In the genomic region with DNA sequence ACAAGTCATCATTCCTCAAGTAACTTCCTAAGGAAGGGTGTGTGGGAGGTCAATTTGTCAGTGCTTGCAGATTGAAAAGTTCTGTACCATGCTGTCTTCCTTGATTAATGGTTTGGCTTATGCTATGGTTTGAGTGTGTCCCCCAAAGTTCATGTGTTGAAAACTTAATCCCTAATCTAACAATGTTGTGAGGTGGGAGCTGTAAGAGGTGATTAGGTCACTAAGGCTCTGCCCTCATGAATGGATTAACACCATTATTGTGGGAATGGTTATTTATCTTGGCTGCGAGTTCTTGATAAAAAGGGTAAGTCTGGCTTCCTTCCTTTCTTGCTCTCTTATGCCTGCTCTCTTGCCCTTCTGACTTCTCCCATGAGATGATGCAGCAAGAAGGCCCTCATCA, we compare ENCODE assay signal across 38 cellular contexts. TPM values are rescaled to one million over a fixed set of nuclear protein-coding genes. Genes with fewer than 3 reads are reported as not detected.
"Had no signal": no experiment of that assay in that cellular context is flagged by ENCODE, and none has a peak within 500 bp of the region (broad histone marks: within the 10 kb centered on the region; RNA-seq: fewer than 3 reads in every experiment).

No MANE protein-coding gene starts in this region.

- H3K4me3 Mint-ChIP-seq: activated B cell treated with CpG ODN at 0.5 μM for 24 hours; activated CD4-positive, alpha-beta memory T cell treated with anti-CD3 and anti-CD28 coated beads for 36 hours; activated CD4-positive, alpha-beta T cell treated with anti-CD3 and anti-CD28 coated beads, Interleukin-2, amount 10 ng/mL, durations not matched to agents 24 days and 14 days; activated CD8-positive, alpha-beta T cell treated with anti-CD3 and anti-CD28 coated beads for 36 hours; activated naive CD4-positive, alpha-beta T cell treated with anti-CD3 and anti-CD28 coated beads for 36 hours; activated naive CD8-positive, alpha-beta T cell treated with anti-CD3 and anti-CD28 coated beads for 36 hours; activated T-cell treated with anti-CD3 and anti-CD28 coated beads, Interleukin-2, amount 50 U/mL, for 4 hours; activated T-cell treated with anti-CD3 and anti-CD28 coated beads, Interleukin-2, amount 50 U/mL, for 72 hours; activated T-helper 1 cell treated with anti-CD3 and anti-CD28 coated beads, Interleukin-12 subunit alpha, Interleukin-12 subunit beta, Interleukin-2, Interleukin-4 antibody, amounts not matched to agents 30 ng/mL and 10 ng/mL and 1 ng/mL, durations not matched to agents 14 hours and 24 hours and 36 hours; activated T-helper 17 cell treated with anti-CD3 and anti-CD28 coated beads, Interleukin-2, amount 50 U/mL, for 72 hours; brain; central memory CD8-positive, alpha-beta T cell; T-helper 1 cell treated with Interleukin-12 subunit alpha and Interleukin-12 subunit beta and Interleukin-4 antibody, amounts not matched to agents 30 μg/mL and 1 μg/mL, for 36 hours; T-helper 2 cell treated with Interferon-gamma antibody and Interleukin-4, amounts not matched to agents 5 μg/mL and 100 μg/mL, for 36 hours had no signal

- DNase-seq: activated B cell treated with CpG ODN at 0.5 μM for 24 hours; activated CD4-positive, alpha-beta memory T cell treated with anti-CD3 and anti-CD28 coated beads for 36 hours; activated CD4-positive, alpha-beta T cell treated with anti-CD3 and anti-CD28 coated beads for 4 hours; activated CD4-positive, alpha-beta T cell treated with anti-CD3 and anti-CD28 coated beads, Interleukin-2, amount 10 ng/mL, durations not matched to agents 24 days and 14 days; activated CD4-positive, alpha-beta T cell treated with anti-CD3 and anti-CD28 coated beads, Interleukin-2, amount 50 U/mL, for 1 hour; activated CD4-positive, alpha-beta T cell treated with anti-CD3 and anti-CD28 coated beads, Interleukin-2, amount 50 U/mL, for 4 hours; activated CD4-positive, CD25-positive, alpha-beta regulatory T cell treated with anti-CD3 and anti-CD28 coated beads, Interleukin-2, amount 50 U/mL, for 72 hours; activated CD8-positive, alpha-beta memory T cell treated with anti-CD3 and anti-CD28 coated beads, Interleukin-2, amount 50 U/mL, for 4 hours; activated CD8-positive, alpha-beta T cell treated with anti-CD3 and anti-CD28 coated beads for 36 hours; activated effector memory CD4-positive, alpha-beta T cell treated with anti-CD3 and anti-CD28 coated beads, Interleukin-2, amount 50 U/mL, for 16 hours; activated gamma-delta T cell treated with Interleukin-2 at 50 U/mL for 16 hours; activated naive CD4-positive, alpha-beta T cell; activated naive CD4-positive, alpha-beta T cell treated with anti-CD3 and anti-CD28 coated beads for 36 hours; activated naive CD4-positive, alpha-beta T cell treated with anti-CD3 and anti-CD28 coated beads, Interleukin-2, amount 50 U/mL, for 16 hours; activated naive CD8-positive, alpha-beta T cell treated with anti-CD3 and anti-CD28 coated beads for 36 hours; activated T-cell treated with anti-CD3 and anti-CD28 coated beads for 4 hours; activated T-cell treated with anti-CD3 and anti-CD28 coated beads, Interleukin-2, amount 50 U/mL, for 1 hour; activated T-cell treated with anti-CD3 and anti-CD28 coated beads, Interleukin-2, amount 50 U/mL, for 4 hours; activated T-cell treated with anti-CD3 and anti-CD28 coated beads, Interleukin-2, amount 50 U/mL, for 72 hours; adrenal gland; amygdala; anterior cingulate cortex; caudate nucleus; cerebellar nuclear complex; T-helper 1 cell; T-helper 2 cell; T-helper 9 cell had no signal

- H3K4me1 Mint-ChIP-seq: activated B cell treated with CpG ODN at 0.5 μM for 24 hours; activated CD4-positive, alpha-beta T cell treated with anti-CD3 and anti-CD28 coated beads, Interleukin-2, amount 10 ng/mL, durations not matched to agents 24 days and 14 days; activated naive CD8-positive, alpha-beta T cell treated with anti-CD3 and anti-CD28 coated beads for 36 hours; activated T-helper 17 cell treated with anti-CD3 and anti-CD28 coated beads, Interleukin-2, amount 50 U/mL, for 72 hours; central memory CD8-positive, alpha-beta T cell had no signal

- ATAC-seq: activated CD8-positive, alpha-beta T cell treated with anti-CD3 and anti-CD28 coated beads for 36 hours; activated naive CD4-positive, alpha-beta T cell treated with anti-CD3 and anti-CD28 coated beads, Interleukin-2, amount 50 U/mL, for 72 hours; activated T-cell treated with anti-CD3 and anti-CD28 coated beads, Interleukin-2, amount 50 U/mL, for 4 hours; activated T-cell treated with anti-CD3 and anti-CD28 coated beads, Interleukin-2, amount 50 U/mL, for 72 hours; activated T-helper 17 cell treated with anti-CD3 and anti-CD28 coated beads, Interleukin-2, amount 50 U/mL, for 72 hours had no signal

- H3K36me3 Mint-ChIP-seq: activated CD4-positive, alpha-beta memory T cell treated with anti-CD3 and anti-CD28 coated beads for 36 hours; activated naive CD4-positive, alpha-beta T cell treated with anti-CD3 and anti-CD28 coated beads, Interleukin-2, amount 50 U/mL, for 72 hours; activated naive CD8-positive, alpha-beta T cell treated with anti-CD3 and anti-CD28 coated beads for 36 hours; brain had no signal

- H3K9me3 Mint-ChIP-seq: activated CD4-positive, alpha-beta memory T cell treated with anti-CD3 and anti-CD28 coated beads for 36 hours; activated CD4-positive, alpha-beta T cell treated with anti-CD3 and anti-CD28 coated beads, Interleukin-2, amount 10 ng/mL, durations not matched to agents 24 days and 14 days; activated CD8-positive, alpha-beta T cell treated with anti-CD3 and anti-CD28 coated beads for 36 hours; activated naive CD4-positive, alpha-beta T cell treated with anti-CD3 and anti-CD28 coated beads for 36 hours; activated naive CD8-positive, alpha-beta T cell treated with anti-CD3 and anti-CD28 coated beads for 36 hours; activated T-cell treated with anti-CD3 and anti-CD28 coated beads, Interleukin-2, amount 50 U/mL, for 4 hours; activated T-helper 1 cell treated with anti-CD3 and anti-CD28 coated beads, Interleukin-12 subunit alpha, Interleukin-12 subunit beta, Interleukin-2, Interleukin-4 antibody, amounts not matched to agents 30 ng/mL and 10 ng/mL and 1 ng/mL, durations not matched to agents 14 hours and 24 hours and 36 hours; activated T-helper 17 cell treated with anti-CD3 and anti-CD28 coated beads, Interleukin-2, amount 50 U/mL, for 72 hours; brain; central memory CD8-positive, alpha-beta T cell; T-helper 1 cell treated with Interleukin-12 subunit alpha and Interleukin-12 subunit beta and Interleukin-4 antibody, amounts not matched to agents 30 μg/mL and 1 μg/mL, for 36 hours; T-helper 2 cell treated with Interferon-gamma antibody and Interleukin-4, amounts not matched to agents 5 μg/mL and 100 μg/mL, for 36 hours had no signal

- H3K27me3 Mint-ChIP-seq: activated B cell treated with CpG ODN at 0.5 μM for 24 hours; activated CD4-positive, alpha-beta memory T cell treated with anti-CD3 and anti-CD28 coated beads for 36 hours; activated CD4-positive, alpha-beta T cell treated with anti-CD3 and anti-CD28 coated beads, Interleukin-2, amount 10 ng/mL, durations not matched to agents 24 days and 14 days; activated CD8-positive, alpha-beta T cell treated with anti-CD3 and anti-CD28 coated beads for 36 hours; activated naive CD8-positive, alpha-beta T cell treated with anti-CD3 and anti-CD28 coated beads for 36 hours; activated T-helper 17 cell treated with anti-CD3 and anti-CD28 coated beads, Interleukin-2, amount 50 U/mL, for 72 hours; brain; central memory CD8-positive, alpha-beta T cell had no signal

- H3K27ac Mint-ChIP-seq: activated B cell treated with CpG ODN at 0.5 μM for 24 hours; activated CD4-positive, alpha-beta memory T cell treated with anti-CD3 and anti-CD28 coated beads for 36 hours; activated CD4-positive, alpha-beta T cell treated with anti-CD3 and anti-CD28 coated beads, Interleukin-2, amount 10 ng/mL, durations not matched to agents 24 days and 14 days; activated CD8-positive, alpha-beta T cell treated with anti-CD3 and anti-CD28 coated beads for 36 hours; activated naive CD4-positive, alpha-beta T cell treated with anti-CD3 and anti-CD28 coated beads for 36 hours; activated naive CD4-positive, alpha-beta T cell treated with anti-CD3 and anti-CD28 coated beads, Interleukin-2, amount 50 U/mL, for 72 hours; activated naive CD8-positive, alpha-beta T cell treated with anti-CD3 and anti-CD28 coated beads for 36 hours; activated T-cell treated with anti-CD3 and anti-CD28 coated beads, Interleukin-2, amount 50 U/mL, for 72 hours; activated T-helper 1 cell treated with anti-CD3 and anti-CD28 coated beads, Interleukin-12 subunit alpha, Interleukin-12 subunit beta, Interleukin-2, Interleukin-4 antibody, amounts not matched to agents 30 ng/mL and 10 ng/mL and 1 ng/mL, durations not matched to agents 14 hours and 24 hours and 36 hours; activated T-helper 17 cell treated with anti-CD3 and anti-CD28 coated beads, Interleukin-2, amount 50 U/mL, for 72 hours; brain; T-helper 1 cell treated with Interleukin-12 subunit alpha and Interleukin-12 subunit beta and Interleukin-4 antibody, amounts not matched to agents 30 μg/mL and 1 μg/mL, for 36 hours; T-helper 2 cell treated with Interferon-gamma antibody and Interleukin-4, amounts not matched to agents 5 μg/mL and 100 μg/mL, for 36 hours had no signal

RNA-seq across cellular contexts. Expression of a gene that starts 29.3 kb away (rescaled TPM):
- total RNA-seq: activated B cell treated with CpG ODN at 0.5 μM for 24 hours; activated CD4-positive, alpha-beta memory T cell treated with anti-CD3 and anti-CD28 coated beads for 36 hours; activated CD4-positive, alpha-beta T cell treated with anti-CD3 and anti-CD28 coated beads, Interleukin-2, amount 10 ng/mL, durations not matched to agents 24 days and 14 days; activated CD8-positive, alpha-beta memory T cell treated with anti-CD3 and anti-CD28 coated beads for 36 hours; activated CD8-positive, alpha-beta T cell treated with anti-CD3 and anti-CD28 coated beads for 36 hours; activated naive CD4-positive, alpha-beta T cell treated with anti-CD3 and anti-CD28 coated beads for 36 hours; activated naive CD4-positive, alpha-beta T cell treated with anti-CD3 and anti-CD28 coated beads, Interleukin-2, amount 50 U/mL, for 72 hours; activated naive CD8-positive, alpha-beta T cell treated with anti-CD3 and anti-CD28 coated beads for 36 hours; activated T-cell treated with anti-CD3 and anti-CD28 coated beads, Interleukin-2, amount 50 U/mL, for 4 hours; activated T-cell treated with anti-CD3 and anti-CD28 coated beads, Interleukin-2, amount 50 U/mL, for 72 hours; activated T-helper 1 cell treated with anti-CD3 and anti-CD28 coated beads, Interleukin-12 subunit alpha, Interleukin-12 subunit beta, Interleukin-2, Interleukin-4 antibody, amounts not matched to agents 30 ng/mL and 10 ng/mL and 1 ng/mL, durations not matched to agents 14 hours and 24 hours and 36 hours; activated T-helper 17 cell treated with anti-CD3 and anti-CD28 coated beads, Interleukin-2, amount 50 U/mL, for 72 hours; ascending aorta; bronchial epithelial cell; chondrocyte had no signal
